ENCODE assay signal across 11 cellular contexts in the genomic region with DNA sequence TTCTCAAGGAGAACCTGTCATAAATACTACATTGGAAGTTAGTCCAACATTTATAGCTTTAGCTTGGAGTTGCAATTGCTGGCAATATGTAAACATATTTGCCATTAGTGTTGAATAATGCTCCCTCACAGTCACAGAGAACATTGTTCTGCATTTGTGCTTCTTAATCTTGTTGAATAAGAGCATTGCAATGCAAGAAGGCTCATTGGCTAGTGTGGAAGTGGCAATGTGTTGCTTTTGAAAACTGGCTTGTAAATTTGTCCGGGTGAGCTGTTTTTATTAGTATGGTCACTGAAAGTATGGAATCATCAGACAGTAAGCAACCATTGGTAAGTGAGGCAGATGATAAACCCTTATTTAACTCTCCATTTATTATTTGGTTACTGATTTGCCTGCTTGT. TPM values are rescaled to one million over a fixed set of nuclear protein-coding genes. Genes with fewer than 3 reads are reported as not detected.
"Had no signal": no experiment of that assay in that cellular context is flagged by ENCODE, and none has a peak within 500 bp of the region (broad histone marks: within the 10 kb centered on the region; RNA-seq: fewer than 3 reads in every experiment).

No MANE protein-coding gene starts in this region.

- H3K4me1 Mint-ChIP-seq: IgD-negative memory B cell had no signal

- H3K9me3 ChIP-seq: HAP-1 had no signal

- DNase-seq: H7, HFFc6, KBM-7 had no signal

- ATAC-seq: GM23338, HCT116, HepG2 had no signal

- H3K36me3 ChIP-seq: HAP-1 had no signal

- H3K4me1 ChIP-seq: HAP-1 had no signal

- H3K36me3 Mint-ChIP-seq: IgD-negative memory B cell had no signal

- H3K27ac ChIP-seq: HL-60 had no signal

- H2AFZ ChIP-seq: GM23338 had no signal

- H3K4me3 Mint-ChIP-seq: GM23338, HFFc6, IgD-negative memory B cell had no signal

- H3K4me3 ChIP-seq: GM23338, HAP-1 had no signal

- FAIRE-seq: HepG2 had no signal

- H3K4me2 ChIP-seq: GM23338 had no signal

- H3K27ac Mint-ChIP-seq: GM23338, HFFc6, IgD-negative memory B cell had no signal

- H3K27me3 Mint-ChIP-seq: IgD-negative memory B cell had no signal

- H3K9me3 Mint-ChIP-seq: GM23338, HFFc6, IgD-negative memory B cell had no signal

RNA-seq across cellular contexts. Expression of gene MBL2, which starts 47.7 kb away (rescaled TPM):
- total RNA-seq: GM23338, H4, H7, HFFc6, HT1080 had no signal
- polyA plus RNA-seq: GM23338, IgD-negative memory B cell had no signal
